8 cellular contexts compared by ENCODE assay signal in the genomic region with DNA sequence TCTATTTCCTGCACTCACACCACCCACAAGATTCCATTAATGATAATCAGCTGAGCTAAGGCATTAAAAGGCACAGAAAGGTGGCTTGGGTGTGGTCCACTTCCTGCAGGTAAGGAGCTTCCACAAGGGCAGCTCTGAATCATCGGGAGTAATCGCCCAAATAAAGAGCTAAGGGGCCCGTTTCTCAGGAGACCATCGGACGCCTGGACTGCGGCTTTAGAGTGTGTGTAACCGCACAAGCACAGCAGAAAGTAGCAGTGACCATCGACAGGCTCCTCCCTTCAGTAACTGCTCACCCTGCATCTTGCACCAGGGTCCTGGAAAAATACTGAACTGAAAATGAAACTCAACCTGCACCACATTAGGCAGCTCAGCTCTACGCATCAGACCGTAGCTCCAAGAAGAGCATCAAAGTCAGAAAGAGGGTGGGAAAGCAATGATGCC. TPM values are rescaled to one million over a fixed set of nuclear protein-coding genes. Genes with fewer than 3 reads are reported as not detected.
DNase-seq lines count a peak whose midpoint lies in the region; ATAC-seq and TF ChIP-seq lines count a peak whose summit lies in the region.

No MANE protein-coding gene starts in this region.

- no peaks in the 10 kb centered on the region for H3K9me3 Mint-ChIP-seq in CD8-positive, alpha-beta T cell
- no peaks in the 10 kb centered on the region for H3K9me3 Mint-ChIP-seq in natural killer cell

- peak in 3 of 7 experiments; percentile 32 to 52 (median 35) for DNase-seq in CD8-positive, alpha-beta T cell
- DNase-seq in SHP77 treated with DMSO at 0.1 percent for 48 hours (lab: John Stamatoyannopoulos, UW) = peak; percentile 60
- DNase-seq in natural killer cell = no peak
- no peak for DNase-seq in AG08396 (ENCODE audit: low spot score)
- no peak for DNase-seq in KBM-7

- POLR2A ChIA-PET in CD8-positive, alpha-beta T cell (lab: Charles Lee) = interaction anchor here (1.4 to 1.7 kb wide), 2 partner anchors 28 to 72 kb away, joined by 3 to 4 read pairs; no protein-coding TSS in a partner anchor

- in situ Hi-C loops in KBM-7 (cut with MboI; ENCODE audit: low pct_unique_long_range_greater_than_20kb, low sequenced_read_pairs) = no loop called here

- H3K4me1 ChIP-seq in CD8-positive, alpha-beta T cell (ENCODE audit: insufficient read depth, low read length) = peaks cover 88% of the 10 kb centered on the region
- H3K4me1 ChIP-seq in duodenal mucosa (ENCODE audit: control insufficient read depth in 1 of 2, insufficient read depth in 2 of 2, low read length in 2 of 2) = peaks cover 69 to 77% of the 10 kb centered on the region in 2 donors

- H3K27me3 ChIP-seq in CD8-positive, alpha-beta T cell (ENCODE audit: insufficient read depth, low read length) = no peaks in the 10 kb centered on the region
- H3K27me3 ChIP-seq in duodenal mucosa (ENCODE audit: control insufficient read depth in 1 of 2, insufficient read depth in 2 of 2, low read length in 2 of 2) = no peaks in the 10 kb centered on the region

- intact Hi-C loops in CD8-positive, alpha-beta T cell (cut with DNase I, micrococcal nuclease) = loop anchor here (5.0 to 10.0 kb wide), 8 partner anchors 126 to 1346 kb away; a partner anchor contains a TSS
- intact Hi-C loops in natural killer cell (cut with micrococcal nuclease) = no loop called here

- H3K27ac Mint-ChIP-seq in CD8-positive, alpha-beta T cell = peak overlapping the region; percentile 97
- peak overlapping the region; percentile 70 to 86 for H3K27ac Mint-ChIP-seq in natural killer cell

- ATAC-seq in CD8-positive, alpha-beta T cell = peak; percentile 62
- ATAC-seq in GM19324 (IDR thresholded peaks at IDR 0.05; ENCODE audit: low FRiP score, unreplicated experiment) (peak; percentile 78), HG03159 (IDR thresholded peaks at IDR 0.05; ENCODE audit: unreplicated experiment) (peak; percentile 81), natural killer cell (peak; percentile 63 to 77 (median 74))

- peaks cover 4% of the 10 kb centered on the region for H3K36me3 Mint-ChIP-seq in CD8-positive, alpha-beta T cell
- H3K36me3 Mint-ChIP-seq in natural killer cell = no peaks in the 10 kb centered on the region

- H3K27me3 Mint-ChIP-seq in CD8-positive, alpha-beta T cell (ENCODE audit: low read depth) = no peaks in the 10 kb centered on the region
- H3K27me3 Mint-ChIP-seq in natural killer cell (ENCODE audit: low read depth in 2 of 2) = no peaks in the 10 kb centered on the region

- no peak for TF ChIP-seq CTCF in CD8-positive, alpha-beta T cell (IDR thresholded peaks at IDR 0.05)
- no peak for TF ChIP-seq CTCF in natural killer cell (IDR thresholded peaks at IDR 0.05)

- CTCF ChIA-PET in CD8-positive, alpha-beta T cell (lab: Charles Lee) = no interaction called here

- H3K36me3 ChIP-seq in CD8-positive, alpha-beta T cell (ENCODE audit: insufficient read depth, low read length) = no peaks in the 10 kb centered on the region
- H3K36me3 ChIP-seq in duodenal mucosa (ENCODE audit: control insufficient read depth in 1 of 2, insufficient read depth in 2 of 2, low read length in 2 of 2) = no peaks in the 10 kb centered on the region

- peaks cover 93% of the 10 kb centered on the region for H3K4me1 Mint-ChIP-seq in CD8-positive, alpha-beta T cell (ENCODE audit: low read depth)
- peaks cover 89 to 93% of the 10 kb centered on the region in 2 donors for H3K4me1 Mint-ChIP-seq in natural killer cell

- peak overlapping the region; percentile 55 for H3K4me3 ChIP-seq in CD8-positive, alpha-beta T cell (ENCODE audit: low read depth, low read length)
- peak overlapping the region; percentile 65 to 66 for H3K4me3 ChIP-seq in duodenal mucosa (ENCODE audit: low read depth in 1 of 2, low read length in 2 of 2)

- H3K9ac ChIP-seq in duodenal mucosa (ENCODE audit: low read depth in 1 of 2, low read length in 2 of 2) = peak overlapping the region; percentile 57 to 65

- peak overlapping the region; percentile 46 for H3K27ac ChIP-seq in CD8-positive, alpha-beta T cell (ENCODE audit: low read depth, low read length)
- H3K27ac ChIP-seq in duodenal mucosa (ENCODE audit: low read depth, low read length) = peak overlapping the region; percentile 34

- peak overlapping the region; percentile 90 for H3K4me3 Mint-ChIP-seq in CD8-positive, alpha-beta T cell
- H3K4me3 Mint-ChIP-seq in natural killer cell = peak overlapping the region; percentile 87

- no peaks in the 10 kb centered on the region for H3K9me3 ChIP-seq in CD8-positive, alpha-beta T cell (ENCODE audit: low read length)
- no peaks in the 10 kb centered on the region for H3K9me3 ChIP-seq in duodenal mucosa (ENCODE audit: control insufficient read depth in 1 of 2, low read length in 2 of 2)

RNA-seq across cellular contexts. Expression of a gene that starts 6.0 kb away (rescaled TPM):
- 10 to 100 TPM; 69.9 to 71.5 TPM for total RNA-seq in CD8-positive, alpha-beta T cell
- total RNA-seq in natural killer cell = 10 to 100 TPM; 64.5 to 78.4 (median 70.4) TPM
